Comparison of ENCODE assay signal across 32 cellular contexts in the genomic region with DNA sequence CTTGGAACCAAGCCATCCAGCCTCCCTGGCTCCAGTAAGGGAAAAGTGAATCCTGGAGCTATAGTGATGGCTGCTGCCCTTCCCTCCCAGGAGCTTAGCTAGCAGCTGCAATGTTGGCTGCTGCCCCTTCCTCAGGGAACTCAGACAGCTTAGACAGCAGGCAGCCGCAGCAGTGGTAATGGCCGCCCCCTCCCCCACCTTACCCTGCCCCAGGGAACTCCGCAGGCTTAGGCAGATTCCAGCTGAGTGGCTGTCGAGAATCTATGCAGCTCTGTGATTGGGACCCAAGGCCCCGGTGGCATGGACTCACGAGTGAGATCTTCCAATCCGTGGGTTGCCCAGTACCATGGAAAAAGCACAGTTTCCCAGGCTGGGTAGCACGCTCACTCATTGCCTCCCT.
"Had no signal": no experiment of that assay in that cellular context is flagged by ENCODE, and none has a peak within 500 bp of the region (broad histone marks: within the 10 kb centered on the region; RNA-seq: fewer than 3 reads in every experiment).

No MANE protein-coding gene starts in this region.

- H3K36me3 ChIP-seq: adrenal gland, brain microvascular endothelial cell, heart left ventricle, left ventricle myocardium inferior, right atrium auricular region, stomach, thyroid gland, upper lobe of left lung, vagina had no signal

- H3K4me3 Mint-ChIP-seq: activated naive CD4-positive, alpha-beta T cell treated with anti-CD3 and anti-CD28 coated beads for 36 hours; activated naive CD8-positive, alpha-beta T cell treated with anti-CD3 and anti-CD28 coated beads for 36 hours; mesothelial cell of epicardium; naive B cell; stimulated activated naive B cell treated with anti-CD40 and anti-IgM and Interleukin-4, amounts not matched to agents 10 μg/mL and 1 μg/mL and 100 μg/mL, for 72 hours had no signal

- H3K27ac Mint-ChIP-seq: activated naive CD4-positive, alpha-beta T cell treated with anti-CD3 and anti-CD28 coated beads for 36 hours; activated naive CD8-positive, alpha-beta T cell treated with anti-CD3 and anti-CD28 coated beads for 36 hours; mesothelial cell of epicardium; naive B cell; stimulated activated naive B cell treated with anti-CD40 and anti-IgM and Interleukin-4, amounts not matched to agents 10 μg/mL and 1 μg/mL and 100 μg/mL, for 72 hours had no signal

- ATAC-seq: esophagus mucosa; heart left ventricle; psoas muscle; stimulated activated naive B cell treated with anti-CD40 and anti-IgM and Interleukin-4, amounts not matched to agents 10 μg/mL and 1 μg/mL and 100 μg/mL, for 72 hours had no signal

- H3K27ac ChIP-seq: adrenal gland, brain microvascular endothelial cell, coronary artery, heart left ventricle, left ventricle myocardium inferior, parathyroid adenoma, psoas muscle, right atrium auricular region, stomach, thyroid gland, upper lobe of left lung, vagina had no signal

- H3K27me3 ChIP-seq: adrenal gland, brain microvascular endothelial cell, heart left ventricle, right atrium auricular region, stomach, thyroid gland, upper lobe of left lung, vagina had no signal

- H3K4me3 ChIP-seq: adrenal gland, coronary artery, heart left ventricle, left ventricle myocardium inferior, psoas muscle, right atrium auricular region, smooth muscle cell, stomach, thyroid gland, upper lobe of left lung, vagina had no signal

- H3K9me3 ChIP-seq: right atrium auricular region, thyroid gland, upper lobe of left lung, vagina had no signal

- H3K4me1 Mint-ChIP-seq: activated naive CD8-positive, alpha-beta T cell treated with anti-CD3 and anti-CD28 coated beads for 36 hours; mesothelial cell of epicardium; naive B cell; stimulated activated naive B cell treated with anti-CD40 and anti-IgM and Interleukin-4, amounts not matched to agents 10 μg/mL and 1 μg/mL and 100 μg/mL, for 72 hours had no signal

- H3K36me3 Mint-ChIP-seq: activated naive CD8-positive, alpha-beta T cell treated with anti-CD3 and anti-CD28 coated beads for 36 hours; mesothelial cell of epicardium; naive B cell had no signal

- DNase-seq: activated CD4-positive, alpha-beta T cell treated with anti-CD3 and anti-CD28 coated beads for 4 hours; activated CD4-positive, alpha-beta T cell treated with anti-CD3 and anti-CD28 coated beads, Interleukin-2, amount 50 U/mL, for 48 hours; activated CD4-positive, CD25-positive, alpha-beta regulatory T cell; activated CD8-positive, alpha-beta memory T cell treated with anti-CD3 and anti-CD28 coated beads for 24 hours; activated effector memory CD4-positive, alpha-beta T cell treated with Interleukin-2 at 50 U/mL for 16 hours; activated naive CD4-positive, alpha-beta T cell treated with anti-CD3 and anti-CD28 coated beads for 36 hours; activated naive CD8-positive, alpha-beta T cell treated with anti-CD3 and anti-CD28 coated beads for 36 hours; adrenal gland; brain microvascular endothelial cell; foreskin fibroblast; heart left ventricle; hypothalamus; left ventricle myocardium inferior; mammary epithelial cell; naive B cell; occipital lobe; psoas muscle; stimulated activated CD4-positive, alpha-beta T cell treated with anti-CD3 and anti-CD28 coated beads, Interleukin-1b, Interleukin-23, amount 100 ng/mL, for 48 hours; stimulated activated CD4-positive, alpha-beta T cell treated with anti-CD3 and anti-CD28 coated beads, Interleukin-4, amount 100 ng/mL, for 4 hours; stimulated activated CD8-positive, alpha-beta memory T cell treated with anti-CD3 and anti-CD28 coated beads, Interleukin-4, amount 100 ng/mL, for 48 hours; stimulated activated naive B cell treated with anti-CD40 and anti-IgM and Interleukin-4, amounts not matched to agents 10 μg/mL and 1 μg/mL and 100 μg/mL, for 72 hours; stomach; T-helper 2 cell; thyroid gland; upper lobe of left lung had no signal

- H3K27me3 Mint-ChIP-seq: activated naive CD8-positive, alpha-beta T cell treated with anti-CD3 and anti-CD28 coated beads for 36 hours; naive B cell; stimulated activated naive B cell treated with anti-CD40 and anti-IgM and Interleukin-4, amounts not matched to agents 10 μg/mL and 1 μg/mL and 100 μg/mL, for 72 hours had no signal

- H3K4me1 ChIP-seq: adrenal gland, heart left ventricle, left ventricle myocardium inferior, parathyroid adenoma, psoas muscle, right atrium auricular region, stomach, thyroid gland, upper lobe of left lung, vagina had no signal
